8 cellular contexts compared by ENCODE assay signal in genomic region chr16:87491522-87492240, GRCh38. TPM values are rescaled to one million over a fixed set of nuclear protein-coding genes. Genes with fewer than 3 reads are reported as not detected.
DNase-seq lines count a peak whose midpoint lies in the region; ATAC-seq, FAIRE-seq and TF ChIP-seq lines count a peak whose summit lies in the region.
"Not testable (repeated sequence)": the region's sequence is repeated elsewhere in the genome, so short reads cannot be mapped to it uniquely, and the experiment has no call there.

No MANE protein-coding gene starts in this region.

- TF ChIP-seq CTCF in CD8-positive, alpha-beta T cell (IDR thresholded peaks at IDR 0.05); endothelial cell (IDR thresholded peaks at IDR 0.05; ENCODE audit: unreplicated experiment); keratinocyte (optimal IDR thresholded peaks at IDR 0.05 in 1 of 3, IDR thresholded peaks at IDR 0.05 in 1 of 3, conservative IDR thresholded peaks at IDR 0.05 in 1 of 3; ENCODE audit: extremely low read depth in 1 of 3, insufficient read depth in 2 of 3, low read length in 3 of 3); osteocyte (IDR thresholded peaks at IDR 0.05): not testable (repeated sequence)

- H3K4me3 ChIP-seq in CD8-positive, alpha-beta T cell (ENCODE audit: low read depth, low read length) = peak overlapping the region; percentile 70
- peak overlapping the region; percentile 47 to 75 (median 70) for H3K4me3 ChIP-seq in keratinocyte (ENCODE audit: control insufficient read depth in 2 of 3, extremely low read depth in 1 of 3, insufficient read depth in 2 of 3, low read depth in 1 of 3, low read length in 3 of 3)

- peaks cover 44% of the 10 kb centered on the region for H3K4me1 ChIP-seq in CD8-positive, alpha-beta T cell (ENCODE audit: insufficient read depth, low read length)
- H3K4me1 ChIP-seq in keratinocyte (ENCODE audit: control insufficient read depth, extremely low read depth, insufficient read depth, low read length) = peaks cover 33% of the 10 kb centered on the region

- not testable (repeated sequence) for TF ChIP-seq RAD21 in Ishikawa (IDR thresholded peaks at IDR 0.05; ENCODE audit: low read depth)

- peak overlapping the region; percentile 83 for H3K4me3 Mint-ChIP-seq in CD8-positive, alpha-beta T cell
- peak overlapping the region; percentile 76 for H3K4me3 Mint-ChIP-seq in T-helper 2 cell treated with Interferon-gamma antibody and Interleukin-4, amounts not matched to agents 5 μg/mL and 100 μg/mL, for 36 hours
- H3K4me3 Mint-ChIP-seq in activated naive CD8-positive, alpha-beta T cell = peak overlapping the region; percentile 93
- peak overlapping the region; percentile 91 for H3K4me3 Mint-ChIP-seq in endothelial cell (ENCODE audit: unreplicated experiment)
- peak overlapping the region; percentile 75 for H3K4me3 Mint-ChIP-seq in osteocyte (ENCODE audit: unreplicated experiment)

- H3K27me3 ChIP-seq in CD8-positive, alpha-beta T cell (ENCODE audit: insufficient read depth, low read length); keratinocyte (ENCODE audit: control insufficient read depth, extremely low read depth, insufficient read depth, low read length): not testable (repeated sequence)

- peaks cover 45% of the 10 kb centered on the region for H3K79me2 ChIP-seq in keratinocyte (ENCODE audit: control insufficient read depth, insufficient read depth, low read length)

- peak overlapping the region; percentile 95 for H3K4me2 ChIP-seq in keratinocyte (ENCODE audit: control insufficient read depth, extremely low read depth, insufficient read depth, low read depth, low read length)

- intact Hi-C loops in CD8-positive, alpha-beta T cell (cut with DNase I, micrococcal nuclease) = loop anchor here (2.0 to 5.0 kb wide), 6 partner anchors 27 to 934 kb away; partner anchors contain the start of genes C16orf95 (in 2 of the 2), KLHDC4 (in 1 of the 2), MAP1LC3B (in 1 of the 2) and MTHFSD (in 1 of the 2)

- peak in 2 of 7 experiments; percentile 33 to 61 for DNase-seq in CD8-positive, alpha-beta T cell
- not testable (repeated sequence) for DNase-seq in T-helper 2 cell treated with Interferon-gamma antibody and Interleukin-4, amounts not matched to agents 5 μg/mL and 100 μg/mL, for 36 hours (ENCODE audit: low spot score); keratinocyte (ENCODE audit: low read depth, low spot score); osteocyte (ENCODE audit: extremely low spot score, unreplicated experiment)
- peak; percentile 45 for DNase-seq in endothelial cell (ENCODE audit: low spot score)
- DNase-seq in superior temporal gyrus (ENCODE audit: extremely low spot score) = peak; percentile 12

- H3K9ac ChIP-seq in keratinocyte (ENCODE audit: control insufficient read depth, extremely low read depth, insufficient read depth, low read length) = peak overlapping the region; percentile 87

- FAIRE-seq in keratinocyte (lab: Jason Lieb, UNC) = not testable (repeated sequence)

- H3K9me3 ChIP-seq in CD8-positive, alpha-beta T cell (ENCODE audit: low read length); keratinocyte (ENCODE audit: control insufficient read depth, low read depth, low read length): not testable (repeated sequence)

- TF ChIP-seq EP300 in Ishikawa (IDR thresholded peaks at IDR 0.05; ENCODE audit: borderline replicate concordance) = not testable (repeated sequence)

- not testable (repeated sequence) for H3K27me3 Mint-ChIP-seq in CD8-positive, alpha-beta T cell (ENCODE audit: low read depth); activated naive CD8-positive, alpha-beta T cell; endothelial cell (ENCODE audit: unreplicated experiment); osteocyte (ENCODE audit: unreplicated experiment)
- peaks cover 31% of the 10 kb centered on the region for H3K27me3 Mint-ChIP-seq in T-helper 2 cell treated with Interferon-gamma antibody and Interleukin-4, amounts not matched to agents 5 μg/mL and 100 μg/mL, for 36 hours (ENCODE audit: low read depth)

- H2AFZ ChIP-seq in keratinocyte (ENCODE audit: control insufficient read depth, low read length) = not testable (repeated sequence)

- not testable (repeated sequence) for H3K9me1 ChIP-seq in keratinocyte (ENCODE audit: control insufficient read depth, extremely low read depth, insufficient read depth, low read length)

- CTCF ChIA-PET in CD8-positive, alpha-beta T cell (lab: Charles Lee) = interaction anchor here (1.6 kb wide), 1 partner anchor 144 kb away, joined by 6 read pairs; no protein-coding TSS in a partner anchor

- not testable (repeated sequence) for H3K36me3 Mint-ChIP-seq in CD8-positive, alpha-beta T cell; T-helper 2 cell treated with Interferon-gamma antibody and Interleukin-4, amounts not matched to agents 5 μg/mL and 100 μg/mL, for 36 hours (ENCODE audit: low read depth); activated naive CD8-positive, alpha-beta T cell; endothelial cell (ENCODE audit: low read depth, unreplicated experiment); osteocyte (ENCODE audit: unreplicated experiment)

- H3K4me1 Mint-ChIP-seq in CD8-positive, alpha-beta T cell (ENCODE audit: low read depth) = peaks cover 58% of the 10 kb centered on the region
- peaks cover 48% of the 10 kb centered on the region for H3K4me1 Mint-ChIP-seq in T-helper 2 cell treated with Interferon-gamma antibody and Interleukin-4, amounts not matched to agents 5 μg/mL and 100 μg/mL, for 36 hours (ENCODE audit: low read depth)
- H3K4me1 Mint-ChIP-seq in activated naive CD8-positive, alpha-beta T cell (ENCODE audit: low read depth) = peaks cover 58% of the 10 kb centered on the region
- H3K4me1 Mint-ChIP-seq in endothelial cell (ENCODE audit: unreplicated experiment) = peaks cover 40% of the 10 kb centered on the region
- H3K4me1 Mint-ChIP-seq in osteocyte (ENCODE audit: unreplicated experiment) = peaks cover 53% of the 10 kb centered on the region

- dilution Hi-C loops in keratinocyte (cut with MboI; ENCODE audit: extremely low pct_ligation_motif_present, low sequenced_read_pairs) = not testable (repeated sequence)

- not testable (repeated sequence) for H3K36me3 ChIP-seq in CD8-positive, alpha-beta T cell (ENCODE audit: insufficient read depth, low read length); keratinocyte (ENCODE audit: control insufficient read depth in 2 of 2, extremely low read depth in 1 of 2, insufficient read depth in 2 of 2, low read length in 2 of 2)

- not testable (repeated sequence) for H3K27ac ChIP-seq in CD8-positive, alpha-beta T cell (ENCODE audit: low read depth, low read length)
- peak overlapping the region; percentile 76 for H3K27ac ChIP-seq in keratinocyte (ENCODE audit: control insufficient read depth, insufficient read depth, low read length)

- POLR2A ChIA-PET in CD8-positive, alpha-beta T cell (lab: Charles Lee) = interaction anchor here (0.9 to 1.1 kb wide), 2 partner anchors 27 to 174 kb away, joined by 3 read pairs; no protein-coding TSS in a partner anchor

- not testable (repeated sequence) for ATAC-seq in CD8-positive, alpha-beta T cell

- not testable (repeated sequence) for H4K20me1 ChIP-seq in keratinocyte (ENCODE audit: control insufficient read depth, extremely low read depth, insufficient read depth, low read length)

- H3K9me3 Mint-ChIP-seq in CD8-positive, alpha-beta T cell; T-helper 2 cell treated with Interferon-gamma antibody and Interleukin-4, amounts not matched to agents 5 μg/mL and 100 μg/mL, for 36 hours; activated naive CD8-positive, alpha-beta T cell (ENCODE audit: low read depth); endothelial cell (ENCODE audit: unreplicated experiment); osteocyte (ENCODE audit: unreplicated experiment): not testable (repeated sequence)

- peak overlapping the region; percentile 79 for H3K27ac Mint-ChIP-seq in CD8-positive, alpha-beta T cell
- peak overlapping the region; percentile 45 for H3K27ac Mint-ChIP-seq in T-helper 2 cell treated with Interferon-gamma antibody and Interleukin-4, amounts not matched to agents 5 μg/mL and 100 μg/mL, for 36 hours
- H3K27ac Mint-ChIP-seq in activated naive CD8-positive, alpha-beta T cell = peak overlapping the region; percentile 84
- not testable (repeated sequence) for H3K27ac Mint-ChIP-seq in endothelial cell (ENCODE audit: unreplicated experiment); osteocyte (ENCODE audit: unreplicated experiment)

TF ChIP-seq in Ishikawa, 13 proteins besides CTCF, POLR2A, EP300 and RAD21:
- TF ChIP-seq MAX (IDR thresholded peaks at IDR 0.05) = peak; percentile 18; the same call in 1 of the 2 replicates

RNA-seq across cellular contexts. Expression of gene ZCCHC14, which starts 1.1 kb away (rescaled TPM):
- total RNA-seq in CD8-positive, alpha-beta T cell = 10 to 100 TPM; 13.2 TPM
- 50.4 TPM for total RNA-seq in endothelial cell (ENCODE audit: unreplicated experiment)
- 2.8 to 3.9 TPM (median 3.6 TPM) in 3 replicates for polyA plus RNA-seq in keratinocyte
- 2.7 TPM for polyA plus RNA-seq in keratinocyte (2011; ENCODE audit: low read depth)
- 3.0 and 3.5 TPM in 2 replicates for polyA plus RNA-seq in keratinocyte (2011; cell fraction: cytosol; rRNA removed)
- polyA plus RNA-seq in keratinocyte (2011; cell fraction: nucleus; rRNA removed) = 16.7 and 17.6 TPM in 2 replicates
- polyA plus RNA-seq in keratinocyte (2012; ENCODE audit: low replicate concordance) = 6.0 and 7.4 TPM in 2 replicates
- 4.8 to 11.9 TPM (median 5.9 TPM) in 3 replicates for polyA minus RNA-seq in keratinocyte
- 8.2 TPM for polyA minus RNA-seq in keratinocyte (2011; cell fraction: cytosol; rRNA and poly(A)+ RNA removed)
- polyA minus RNA-seq in keratinocyte (2011; cell fraction: nucleus; rRNA and poly(A)+ RNA removed) = 10.7 and 15.2 TPM in 2 replicates
- total RNA-seq in osteocyte = 44.8 and 47.7 TPM in 2 replicates
